In the genomic region with DNA sequence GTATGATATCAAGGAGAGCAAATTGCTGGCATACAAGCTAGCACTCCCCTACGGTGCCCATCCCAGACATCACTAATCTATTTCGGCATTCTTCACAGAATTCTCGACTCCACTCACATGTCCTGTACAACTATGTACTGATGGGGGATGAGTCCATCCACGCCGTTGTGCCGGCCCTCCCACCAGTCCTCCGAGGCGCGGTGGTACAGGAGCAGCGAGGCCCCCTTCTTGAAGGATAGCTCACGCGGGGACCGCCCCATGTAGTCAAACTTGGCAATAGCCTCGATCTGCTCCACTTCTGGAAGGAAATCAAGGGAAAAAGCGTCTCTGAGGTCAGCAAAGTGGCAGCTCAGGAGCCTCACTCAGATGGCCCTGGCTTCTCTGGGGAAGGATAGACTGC, we compare ENCODE assay signal across 21 cellular contexts. TPM values are rescaled to one million over a fixed set of nuclear protein-coding genes. Genes with fewer than 3 reads are reported as not detected.
DNase-seq lines count a peak whose midpoint lies in the region; ATAC-seq and TF ChIP-seq lines count a peak whose summit lies in the region.
"Had no signal": no experiment of that assay in that cellular context is flagged by ENCODE, and none has a peak within 500 bp of the region (broad histone marks: within the 10 kb centered on the region; RNA-seq: fewer than 3 reads in every experiment).

No MANE protein-coding gene starts in this region.

- no peaks in the 10 kb centered on the region for H3K9me3 Mint-ChIP-seq in nephron progenitor cell
- H3K9me3 Mint-ChIP-seq: CD4-positive, CD25-positive, alpha-beta regulatory T cell; CD8-positive, alpha-beta T cell; HFFc6 had no signal

- intact Hi-C loops in heart left ventricle (cut with DNase I): no loop called here

- 91 to 97% (median 94%) methylated on average over 15 of the region's 15 CpGs for WGBS in heart left ventricle, 4 donors

- H3K27ac ChIP-seq in right atrium auricular region (no peak overlapping the region), heart left ventricle (no peak overlapping the region)
- H3K27ac ChIP-seq: 22Rv1, BLaER1, C4-2B, GM23248 had no signal

- H3K4me1 ChIP-seq in right atrium auricular region: peaks cover 0 to 10% of the 10 kb centered on the region in 2 donors
- H3K4me1 ChIP-seq in heart left ventricle: peaks cover 0 to 17% (median 9%) of the 10 kb centered on the region in 12 donors
- H3K4me1 ChIP-seq: Caco-2, HAP-1 had no signal

- H3K27me3 ChIP-seq in right atrium auricular region (no peaks in the 10 kb centered on the region), heart left ventricle (no peaks in the 10 kb centered on the region), H7 (ENCODE audit: control insufficient read depth, insufficient read depth, low read length) (no peaks in the 10 kb centered on the region)
- H3K27me3 ChIP-seq: BLaER1 had no signal

- no peak for TF ChIP-seq CTCF in right atrium auricular region (IDR thresholded peaks at IDR 0.05)
- no peak for TF ChIP-seq CTCF in heart left ventricle (IDR thresholded peaks at IDR 0.05)
- no peak for TF ChIP-seq CTCF in nephron progenitor cell (IDR thresholded peaks at IDR 0.05)

- peak overlapping the region; percentile 24 for H3K27ac Mint-ChIP-seq in nephron progenitor cell
- H3K27ac Mint-ChIP-seq: B cell; CD4-positive, CD25-positive, alpha-beta regulatory T cell; CD8-positive, alpha-beta T cell; HFFc6 had no signal

- H3K4me1 Mint-ChIP-seq in nephron progenitor cell: peaks cover 15% of the 10 kb centered on the region
- H3K4me1 Mint-ChIP-seq: B cell; CD4-positive, CD25-positive, alpha-beta regulatory T cell had no signal

- H3K4me3 Mint-ChIP-seq in nephron progenitor cell: no peak overlapping the region
- H3K4me3 Mint-ChIP-seq: B cell; CD4-positive, CD25-positive, alpha-beta regulatory T cell; CD8-positive, alpha-beta T cell; HFFc6 had no signal

- no peak for TF ChIP-seq POLR2A in heart left ventricle (IDR thresholded peaks at IDR 0.05)

- no peak for ATAC-seq in heart left ventricle
- ATAC-seq: CD8-positive, alpha-beta T cell; GM12878 had no signal

- no peak overlapping the region for H3K4me3 ChIP-seq in right atrium auricular region
- no peak overlapping the region for H3K4me3 ChIP-seq in heart left ventricle
- no peak overlapping the region for H3K4me3 ChIP-seq in H7 (ENCODE audit: insufficient read depth, low read depth, low read length)
- H3K4me3 ChIP-seq: BLaER1, GM12878, GM23248, HAP-1 had no signal

- no peaks in the 10 kb centered on the region for H3K36me3 ChIP-seq in right atrium auricular region
- H3K36me3 ChIP-seq in heart left ventricle: peaks cover 0 to 3% (median 0%) of the 10 kb centered on the region in 9 donors
- H3K36me3 ChIP-seq in H7 (replicated peaks; ENCODE audit: control insufficient read depth, insufficient read depth, low read length): no peaks in the 10 kb centered on the region
- H3K36me3 ChIP-seq: BLaER1, HAP-1 had no signal

- DNase-seq in right atrium auricular region (ENCODE audit: low spot score) (peak; percentile 9), heart left ventricle (no peak), nephron progenitor cell (no peak), ureter (ENCODE audit: low spot score) (peak; percentile 36), SHP77 treated with DMSO at 0.1 percent for 48 hours (lab: John Stamatoyannopoulos, UW) (no peak), H7 (no peak)
- DNase-seq: Caco-2; CD4-positive, CD25-positive, alpha-beta regulatory T cell; CD8-positive, alpha-beta T cell; DMS 273 treated with DMSO at 0.1 percent for 48 hours; DMS79; EL; GDM1; GM23248; HFFc6 had no signal

- peaks cover 44% of the 10 kb centered on the region for H3K36me3 Mint-ChIP-seq in nephron progenitor cell (ENCODE audit: low read depth)
- H3K36me3 Mint-ChIP-seq: CD8-positive, alpha-beta T cell had no signal

- H3K9me3 ChIP-seq in right atrium auricular region (no peaks in the 10 kb centered on the region), heart left ventricle (no peaks in the 10 kb centered on the region)
- H3K9me3 ChIP-seq: BLaER1, Caco-2, HAP-1 had no signal

- H3K27me3 Mint-ChIP-seq in nephron progenitor cell (ENCODE audit: low read depth, poor library complexity): peaks cover 18% of the 10 kb centered on the region
- H3K27me3 Mint-ChIP-seq: CD4-positive, CD25-positive, alpha-beta regulatory T cell had no signal

RNA-seq across cellular contexts. Expression of a gene that starts 31.0 kb away (rescaled TPM):
- total RNA-seq in right atrium auricular region: 1 to 10 TPM; 2.4 to 3.6 TPM
- total RNA-seq in heart left ventricle: 1 to 10 TPM; 1.4 to 6.1 (median 2.9) TPM
- 1 to 10 TPM in 1 of 2 donors, under 1 TPM in 1; 0.76 to 2.2 TPM for polyA plus RNA-seq in heart left ventricle
- 9.4 TPM for total RNA-seq in ureter
- 18.4 and 21.0 TPM in 2 replicates for total RNA-seq in H7 (2014; rRNA removed; shearing (Covaris generic))

Comparison
In these comparisons a context has a peak if more than half of its experiments do, and no peak if none do; other contexts are left out.
1. DNase-seq: peak in right atrium auricular region (single experiment) and ureter (single experiment); none in heart left ventricle (0 of 5), nephron progenitor cell (single experiment), SHP77 treated with DMSO at 0.1 percent for 48 hours (single experiment) and H7 (single experiment).